10 cellular contexts compared by ENCODE assay signal in the genomic region with DNA sequence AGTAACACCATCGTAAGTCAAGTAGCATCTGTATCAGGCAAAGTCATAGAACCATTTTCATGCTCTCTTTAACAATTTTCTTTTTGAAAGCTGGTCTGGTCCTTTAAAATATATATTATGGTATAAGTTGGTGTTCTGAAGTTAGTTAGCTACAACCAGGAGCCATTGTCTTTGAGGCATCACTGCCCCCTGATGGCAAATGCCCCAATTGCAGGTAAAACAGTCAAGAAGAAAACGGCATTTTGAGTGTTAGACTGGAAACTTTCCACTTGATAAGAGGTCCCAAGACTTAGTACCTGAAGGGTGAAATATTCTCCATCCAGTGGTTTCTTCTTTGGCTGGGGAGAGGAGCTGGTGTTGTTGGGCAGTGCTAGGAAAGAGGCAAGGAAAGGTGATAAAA. TPM values are rescaled to one million over a fixed set of nuclear protein-coding genes. Genes with fewer than 3 reads are reported as not detected.
DNase-seq lines count a peak whose midpoint lies in the region; ATAC-seq and TF ChIP-seq lines count a peak whose summit lies in the region.
"Had no signal": no experiment of that assay in that cellular context is flagged by ENCODE, and none has a peak within 500 bp of the region (broad histone marks: within the 10 kb centered on the region; RNA-seq: fewer than 3 reads in every experiment).

No MANE protein-coding gene starts in this region.

- no peak overlapping the region for H2BK120ac ChIP-seq in H9 (ENCODE audit: low read depth, low read length, poor library complexity, severe bottlenecking)

- H3K4me2 ChIP-seq in H9 (ENCODE audit: insufficient read depth, insufficient read length, low read length), result no peak overlapping the region

- H3K4me3 Mint-ChIP-seq in H9, result no peak overlapping the region

- H3K9me3 ChIP-seq in H9 (ENCODE audit: control insufficient read depth, low read depth, low read length), result peaks cover 10% of the 10 kb centered on the region
- H3K9me3 ChIP-seq in testis, result no peaks in the 10 kb centered on the region

- no peak overlapping the region for H3K56ac ChIP-seq in H9 (ENCODE audit: insufficient read length, low read depth, low read length)

- no peak overlapping the region for H3K23ac ChIP-seq in H9 (ENCODE audit: insufficient read length, low read depth, low read length)

- H3K79me2 ChIP-seq in H9 (ENCODE audit: insufficient read depth, low read length), result no peaks in the 10 kb centered on the region

- H4K91ac ChIP-seq in H9 (ENCODE audit: insufficient read length, low read depth, low read length), result no peak overlapping the region

- H2BK15ac ChIP-seq in H9 (ENCODE audit: low read depth, low read length), result no peak overlapping the region

- H3K4me3 ChIP-seq in testis, result no peak overlapping the region
- H3K4me3 ChIP-seq: skin epidermis had no signal

- no peak overlapping the region for H2BK5ac ChIP-seq in H9 (ENCODE audit: insufficient read length, low read length)

- H3K18ac ChIP-seq in H9 (ENCODE audit: insufficient read length, low read depth, low read length), result no peak overlapping the region

- H2BK12ac ChIP-seq in H9 (ENCODE audit: insufficient read length, low read depth, low read length), result no peak overlapping the region

- H3K27me3 Mint-ChIP-seq in H9 (ENCODE audit: low read depth), result no peaks in the 10 kb centered on the region

- ATAC-seq in HG03565 (IDR thresholded peaks at IDR 0.05; ENCODE audit: unreplicated experiment) (no peak), GM21529 (IDR thresholded peaks at IDR 0.05; ENCODE audit: unreplicated experiment) (no peak)

- H3K4ac ChIP-seq in H9 (ENCODE audit: low read depth, low read length), result no peak overlapping the region

- H2AK5ac ChIP-seq in H9 (ENCODE audit: insufficient read length, low read length), result no peak overlapping the region

- peak overlapping the region in 1 of 3 experiments; percentile 80; a peak in 2 of 7 replicates for H3K27ac Mint-ChIP-seq in H9

- H3K23me2 ChIP-seq in H9 (ENCODE audit: insufficient read length, low read depth, low read length, poor library complexity, severe bottlenecking), result no peaks in the 10 kb centered on the region

- H3K27ac ChIP-seq in H9 (ENCODE audit: insufficient read length, low read depth, low read length) (no peak overlapping the region), testis (no peak overlapping the region)
- H3K27ac ChIP-seq: skin epidermis had no signal

- H3K27me3 ChIP-seq in H9 (ENCODE audit: insufficient read depth, low read length), result no peaks in the 10 kb centered on the region
- no peaks in the 10 kb centered on the region for H3K27me3 ChIP-seq in testis

- no peak overlapping the region for H2AFZ ChIP-seq in H9 (ENCODE audit: low read length)

- H3K36me3 Mint-ChIP-seq in H9 (ENCODE audit: insufficient read depth in 1 of 3, low read depth in 3 of 3), result peaks cover 57 to 73% (median 72%) of the 10 kb centered on the region in 3 experiments

- no peaks in the 10 kb centered on the region for H4K20me1 ChIP-seq in H9 (ENCODE audit: control insufficient read depth, insufficient read depth, insufficient read length)

- H3K9ac ChIP-seq in H9 (ENCODE audit: extremely low read depth, insufficient read length, low read length), result no peak overlapping the region

- no peak overlapping the region for H2BK20ac ChIP-seq in H9 (ENCODE audit: low read depth, low read length, poor library complexity, severe bottlenecking)

- no CpG with 5 or more reads among the region's 2 CpGs for WGBS in H9 (ENCODE audit: extremely low coverage, insufficient read length, low lambda C conversion rate)
- WGBS in testis, 2 donors, result 93 to 96% methylated on average over 2 of the region's 2 CpGs

- H3K9me3 Mint-ChIP-seq in H9, result peaks cover 10% of the 10 kb centered on the region in 2 experiments

- no peak overlapping the region for H4K8ac ChIP-seq in H9 (replicated peaks; ENCODE audit: insufficient read length, low read depth, low read length)

- no peak overlapping the region for H3K14ac ChIP-seq in H9 (ENCODE audit: insufficient read depth, low read length)

- H3K79me1 ChIP-seq in H9 (ENCODE audit: insufficient read depth, low read depth, low read length, poor library complexity, severe bottlenecking), result no peaks in the 10 kb centered on the region

- H3K4me1 ChIP-seq in H9 (ENCODE audit: insufficient read depth, low read length), result peaks cover 7% of the 10 kb centered on the region; the same call in 1 of the 2 replicates
- no peaks in the 10 kb centered on the region for H3K4me1 ChIP-seq in testis

- no peak overlapping the region for H4K5ac ChIP-seq in H9 (ENCODE audit: insufficient read length, low read depth, low read length)

- no peak for DNase-seq in AG09319 (ENCODE audit: extremely low read depth, low read depth)
- DNase-seq in H9, result peak; percentile 66
- peak; percentile 24 for DNase-seq in activated CD4-positive, alpha-beta T cell treated with anti-CD3 and anti-CD28 coated beads, Interleukin-2, amount 50 U/mL, for 1 hour
- peak; percentile 48 for DNase-seq in iPS-NIHi11 (ENCODE audit: low spot score)
- no peak for DNase-seq in testis
- DNase-seq in NCI-H1105 treated with DMSO at 0.1 percent for 48 hours (lab: John Stamatoyannopoulos, UW), result no peak
- DNase-seq: NK-92 treated with Interleukin-12 subunit alpha and Interleukin-12 subunit beta, amount 100 ng/mL, for 24 hours had no signal

- H3K4me1 Mint-ChIP-seq in H9, result peaks cover 16 to 33% of the 10 kb centered on the region in 2 experiments

- TF ChIP-seq POLR2A in testis (IDR thresholded peaks at IDR 0.05), result no peak

- no peaks in the 10 kb centered on the region for H3K36me3 ChIP-seq in testis (ENCODE audit: low read depth, missing control alignments)

- intact Hi-C loops in testis (cut with DNase I; ENCODE audit: low total_unique reads), result no loop called here

- TF ChIP-seq CTCF in AG09319 (IDR thresholded peaks at IDR 0.05; ENCODE audit: low read depth, low read length) (peak; percentile 28), H9 (conservative IDR thresholded peaks at IDR 0.05) (peak; percentile 81), testis (IDR thresholded peaks at IDR 0.05) (peak in 1 of 3 experiments; percentile 25)

- H3T11ph ChIP-seq in H9 (ENCODE audit: low read length), result no peak overlapping the region

RNA-seq across cellular contexts. Expression of gene TP53, which starts 14.1 kb away (rescaled TPM):
- 163 and 164 TPM in 2 replicates for total RNA-seq in H9 (2021)
- total RNA-seq in testis, result 10 to 100 TPM; 45.0 to 47.1 TPM
- 32.1 TPM for polyA plus RNA-seq in testis (ENCODE audit: insufficient read depth, low read depth, low replicate concordance)

RNA-seq across cellular contexts. Expression of gene WRAP53, which starts 15.0 kb away (rescaled TPM):
- total RNA-seq in H9 (2021) (27.0 and 29.8 TPM in 2 replicates), testis (10 to 100 TPM; 10.5 to 11.3 TPM)
- 12.0 TPM for polyA plus RNA-seq in testis (ENCODE audit: insufficient read depth, low read depth, low replicate concordance)

RNA-seq across cellular contexts. Expression of gene ATP1B2, which starts 22.5 kb away (rescaled TPM):
- 15.4 and 16.2 TPM in 2 replicates for total RNA-seq in H9 (2021)
- total RNA-seq in testis, result 10 to 100 TPM in 1 of 2 donors, 1 to 10 TPM in 1; 6.1 to 11.6 TPM
- polyA plus RNA-seq in testis (ENCODE audit: insufficient read depth, low read depth, low replicate concordance), result 10.1 TPM

RNA-seq across cellular contexts. Expression of gene EFNB3, which starts 31.8 kb away (rescaled TPM):
- 11.3 and 11.4 TPM in 2 replicates for total RNA-seq in H9 (2021)
- total RNA-seq in testis, result 1 to 10 TPM in 1 of 2 donors, under 1 TPM in 1; 0.93 to 2.0 TPM
- 3.5 TPM for polyA plus RNA-seq in testis (ENCODE audit: insufficient read depth, low read depth, low replicate concordance)

RNA-seq across cellular contexts. Expression of gene SHBG, which starts 43.3 kb away (rescaled TPM):
- total RNA-seq in H9 (2021) (1.5 and 1.6 TPM in 2 replicates), testis (1 to 10 TPM; 3.2 to 6.1 TPM)
- 17.8 TPM for polyA plus RNA-seq in testis (ENCODE audit: insufficient read depth, low read depth, low replicate concordance)

Comparison
In these comparisons a context has a peak if more than half of its experiments do, and no peak if none do; other contexts are left out.
1. DNase-seq: peak in H9 (single experiment), activated CD4-positive, alpha-beta T cell treated with anti-CD3 and anti-CD28 coated beads, Interleukin-2, amount 50 U/mL, for 1 hour (single experiment) and iPS-NIHi11 (single experiment); none in AG09319 (single experiment), testis (single experiment) and NCI-H1105 treated with DMSO at 0.1 percent for 48 hours (single experiment).